ENCODE assay signal across 21 cellular contexts in the genomic region with DNA sequence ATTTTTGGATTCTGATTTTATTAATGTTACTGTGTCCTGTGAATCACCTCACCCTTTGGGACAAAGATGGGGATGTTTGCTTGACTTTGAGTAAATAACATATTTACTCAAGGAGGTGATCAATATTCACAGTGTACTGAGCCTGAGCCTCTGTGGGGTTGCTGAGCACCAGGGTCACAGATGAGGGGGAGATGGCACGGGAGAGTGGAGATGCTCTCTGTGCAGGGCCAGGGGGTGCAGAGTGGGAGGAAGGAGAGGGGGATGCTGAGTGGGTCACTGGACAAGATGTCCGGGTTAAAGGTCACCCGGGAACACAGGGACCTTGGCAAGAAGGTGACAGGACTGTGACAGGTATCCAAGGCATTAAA. TPM values are rescaled to one million over a fixed set of nuclear protein-coding genes. Genes with fewer than 3 reads are reported as not detected.
DNase-seq lines count a peak whose midpoint lies in the region; ATAC-seq and TF ChIP-seq lines count a peak whose summit lies in the region.
"Had no signal": no experiment of that assay in that cellular context is flagged by ENCODE, and none has a peak within 500 bp of the region (broad histone marks: within the 10 kb centered on the region; RNA-seq: fewer than 3 reads in every experiment).

No MANE protein-coding gene starts in this region.

- no peak overlapping the region for H4K91ac ChIP-seq in IMR-90 (ENCODE audit: insufficient read depth, low read depth, low read length)

- no peak overlapping the region for H3K27ac Mint-ChIP-seq in CD4-positive, CD25-positive, alpha-beta regulatory T cell
- H3K27ac Mint-ChIP-seq in dendritic cell treated with granulocyte-macrophage colony-stimulating factor and Interleukin-4, amounts not matched to agents 40 ng/mL and 50 ng/mL, for 4 days = peak overlapping the region; percentile 14
- no peak overlapping the region for H3K27ac Mint-ChIP-seq in neural progenitor cell
- H3K27ac Mint-ChIP-seq in activated T-helper 2 cell treated with anti-CD3 and anti-CD28 coated beads, Interferon-gamma antibody, Interleukin-2, Interleukin-4, amounts not matched to agents 10 μg/mL and 5 μg/mL and 100 μg/mL, durations not matched to agents 14 hours and 24 hours and 36 hours = no peak overlapping the region
- H3K27ac Mint-ChIP-seq: T-helper 1 cell treated with Interleukin-12 subunit alpha and Interleukin-12 subunit beta and Interleukin-4 antibody, amounts not matched to agents 30 μg/mL and 1 μg/mL, for 36 hours had no signal

- no peak overlapping the region for H2BK5ac ChIP-seq in IMR-90 (ENCODE audit: low read depth, low read length, poor library complexity, severe bottlenecking)

- no peak for ATAC-seq in CD4-positive, CD25-positive, alpha-beta regulatory T cell (ENCODE audit: low read depth in 2 of 2)
- ATAC-seq in IMR-90 (ENCODE audit: low read depth) = no peak
- ATAC-seq in GM18511 (IDR thresholded peaks at IDR 0.05; ENCODE audit: unreplicated experiment) = no peak
- ATAC-seq: esophagus mucosa had no signal

- no peak overlapping the region for H3K27ac ChIP-seq in CD4-positive, CD25-positive, alpha-beta regulatory T cell (ENCODE audit: insufficient read depth, low read length, poor library complexity, severe bottlenecking)
- H3K27ac ChIP-seq in IMR-90 (ENCODE audit: insufficient read depth, low read length) (no peak overlapping the region), neural progenitor cell (no peak overlapping the region)
- H3K27ac ChIP-seq: tibial nerve had no signal

- H2AFZ ChIP-seq in IMR-90 (replicated peaks; ENCODE audit: low read length, poor library complexity) (no peak overlapping the region), neural progenitor cell (replicated peaks) (no peak overlapping the region)

- H3K4me3 Mint-ChIP-seq in CD4-positive, CD25-positive, alpha-beta regulatory T cell = peak overlapping the region in 3 of 4 donors; percentile 17 to 25 (median 19)
- H3K4me3 Mint-ChIP-seq in dendritic cell treated with granulocyte-macrophage colony-stimulating factor and Interleukin-4, amounts not matched to agents 40 ng/mL and 50 ng/mL, for 4 days = no peak overlapping the region
- H3K4me3 Mint-ChIP-seq in neural progenitor cell = peak overlapping the region; percentile 55
- no peak overlapping the region for H3K4me3 Mint-ChIP-seq in activated T-helper 2 cell treated with anti-CD3 and anti-CD28 coated beads, Interferon-gamma antibody, Interleukin-2, Interleukin-4, amounts not matched to agents 10 μg/mL and 5 μg/mL and 100 μg/mL, durations not matched to agents 14 hours and 24 hours and 36 hours (ENCODE audit: low read depth)
- H3K4me3 Mint-ChIP-seq: B cell; T-helper 1 cell treated with Interleukin-12 subunit alpha and Interleukin-12 subunit beta and Interleukin-4 antibody, amounts not matched to agents 30 μg/mL and 1 μg/mL, for 36 hours had no signal

- dilution Hi-C loops in IMR-90 (cut with HindIII; ENCODE audit: low sequenced_read_pairs, unreplicated experiment) = no loop called here

- H3K4me2 ChIP-seq in IMR-90 (ENCODE audit: low read depth, low read length) (peak overlapping the region; percentile 18; the same call in 1 of the 2 replicates), neural progenitor cell (no peak overlapping the region)

- no peak overlapping the region for H2AK5ac ChIP-seq in IMR-90 (ENCODE audit: low read depth, low read length)

- peaks cover 27 to 79% of the 10 kb centered on the region in 2 experiments for H3K79me1 ChIP-seq in IMR-90 (ENCODE audit: low read depth in 1 of 2, low read length in 2 of 2)

- in situ Hi-C loops in IMR-90 (cut with MboI; ENCODE audit: low sequenced_read_pairs) = no loop called here
- in situ Hi-C loops in KBM-7 (cut with MboI; ENCODE audit: low pct_unique_long_range_greater_than_20kb, low sequenced_read_pairs) = no loop called here

- no peak for TF ChIP-seq RAD21 in IMR-90 (IDR thresholded peaks at IDR 0.05; ENCODE audit: low read length)

- H3K27me3 Mint-ChIP-seq in CD4-positive, CD25-positive, alpha-beta regulatory T cell = peaks cover 10% of the 10 kb centered on the region
- no peaks in the 10 kb centered on the region for H3K27me3 Mint-ChIP-seq in dendritic cell treated with granulocyte-macrophage colony-stimulating factor and Interleukin-4, amounts not matched to agents 40 ng/mL and 50 ng/mL, for 4 days
- H3K27me3 Mint-ChIP-seq in neural progenitor cell (ENCODE audit: insufficient read depth, low read depth) = peaks cover 5% of the 10 kb centered on the region
- H3K27me3 Mint-ChIP-seq in activated T-helper 2 cell treated with anti-CD3 and anti-CD28 coated beads, Interferon-gamma antibody, Interleukin-2, Interleukin-4, amounts not matched to agents 10 μg/mL and 5 μg/mL and 100 μg/mL, durations not matched to agents 14 hours and 24 hours and 36 hours (ENCODE audit: low read depth) = no peaks in the 10 kb centered on the region
- H3K27me3 Mint-ChIP-seq: B cell, naive B cell had no signal

- intact Hi-C loops in IMR-90 (cut with micrococcal nuclease) = loop anchor here (5.0 kb wide), 1 partner anchor 202 kb away; a partner anchor contains a TSS
- intact Hi-C loops in dendritic cell treated with granulocyte-macrophage colony-stimulating factor and Interleukin-4, amounts not matched to agents 40 ng/mL and 50 ng/mL, for 4 days (cut with micrococcal nuclease) = no loop called here
- intact Hi-C loops in activated T-helper 2 cell treated with anti-CD3 and anti-CD28 coated beads, Interferon-gamma antibody, Interleukin-2, Interleukin-4, amounts not matched to agents 10 μg/mL and 5 μg/mL and 100 μg/mL, durations not matched to agents 14 hours and 24 hours and 36 hours (cut with micrococcal nuclease) = loop anchor here (5.0 to 10.0 kb wide), 3 partner anchors 33 to 270 kb away; a partner anchor contains a TSS

- H3K4me3 ChIP-seq in CD4-positive, CD25-positive, alpha-beta regulatory T cell (ENCODE audit: low read depth, low read length) = no peak overlapping the region
- H3K4me3 ChIP-seq in IMR-90 (ENCODE audit: insufficient read depth, low read depth, low read length) = no peak overlapping the region
- no peak overlapping the region for H3K4me3 ChIP-seq in neural progenitor cell

- H3K23ac ChIP-seq in IMR-90 (ENCODE audit: low read depth, low read length) = no peak overlapping the region

- H3K4ac ChIP-seq in IMR-90 (ENCODE audit: low read depth, low read length) = no peak overlapping the region

- TF ChIP-seq POLR2A in IMR-90 (IDR thresholded peaks at IDR 0.05; ENCODE audit: low read depth, low read length) = no peak; the same call in 1 of the 2 replicates

- H3K18ac ChIP-seq in IMR-90 (ENCODE audit: low read depth, low read length) = no peak overlapping the region

- H4K8ac ChIP-seq in IMR-90 (ENCODE audit: low read depth in 2 of 2, low read length in 2 of 2) = no peak overlapping the region

- no peak overlapping the region for H2BK120ac ChIP-seq in IMR-90 (ENCODE audit: low read depth, low read length)

- no peaks in the 10 kb centered on the region for H3K9me3 ChIP-seq in CD4-positive, CD25-positive, alpha-beta regulatory T cell (ENCODE audit: control insufficient read depth in 2 of 2, low read length in 2 of 2)
- H3K9me3 ChIP-seq in IMR-90 (ENCODE audit: control insufficient read depth, insufficient read depth, low read length) (no peaks in the 10 kb centered on the region), neural progenitor cell (ENCODE audit: low read depth) (no peaks in the 10 kb centered on the region)
- H3K9me3 ChIP-seq: tibial nerve had no signal

- TF ChIP-seq CTCF in IMR-90 (conservative IDR thresholded peaks at IDR 0.05; ENCODE audit: low read depth, low read length) = no peak
- no peak for TF ChIP-seq CTCF in neural progenitor cell (IDR thresholded peaks at IDR 0.05)

- 80% methylated on average over 1 of the region's 3 CpGs; no CpG with 5 or more reads in 1 of the 2 experiments for WGBS in IMR-90 (ENCODE audit: extremely low coverage in 2 of 2, insufficient read length in 1 of 2), 2 experiments

- no peak overlapping the region for H2BK20ac ChIP-seq in IMR-90 (ENCODE audit: low read depth, low read length)

- no peak overlapping the region for H2BK15ac ChIP-seq in IMR-90 (ENCODE audit: low read depth, low read length)

- H3K4me1 Mint-ChIP-seq in CD4-positive, CD25-positive, alpha-beta regulatory T cell = peaks cover 8 to 55% (median 32%) of the 10 kb centered on the region in 4 donors
- peaks cover 85% of the 10 kb centered on the region for H3K4me1 Mint-ChIP-seq in dendritic cell treated with granulocyte-macrophage colony-stimulating factor and Interleukin-4, amounts not matched to agents 40 ng/mL and 50 ng/mL, for 4 days (ENCODE audit: low read depth)
- H3K4me1 Mint-ChIP-seq in neural progenitor cell = peaks cover 27% of the 10 kb centered on the region
- H3K4me1 Mint-ChIP-seq in activated T-helper 2 cell treated with anti-CD3 and anti-CD28 coated beads, Interferon-gamma antibody, Interleukin-2, Interleukin-4, amounts not matched to agents 10 μg/mL and 5 μg/mL and 100 μg/mL, durations not matched to agents 14 hours and 24 hours and 36 hours (ENCODE audit: low read depth) = peaks cover 35% of the 10 kb centered on the region

- peaks cover 8% of the 10 kb centered on the region for H3F3A ChIP-seq in neural progenitor cell (ENCODE audit: low read depth)

- CTCF ChIA-PET in IMR-90 (lab: Yijun Ruan, JAX) = no interaction called here

- H3K9me1 ChIP-seq in IMR-90 (ENCODE audit: insufficient read depth, low read length) = peaks cover 33% of the 10 kb centered on the region

- H3K4me1 ChIP-seq in CD4-positive, CD25-positive, alpha-beta regulatory T cell (ENCODE audit: control insufficient read depth, insufficient read depth, low read length, poor library complexity, severe bottlenecking) = peaks cover 25% of the 10 kb centered on the region
- peaks cover 26% of the 10 kb centered on the region for H3K4me1 ChIP-seq in IMR-90 (ENCODE audit: control insufficient read depth, insufficient read depth, low read length)
- H3K4me1 ChIP-seq in neural progenitor cell = peaks cover 14% of the 10 kb centered on the region

- H3K27me3 ChIP-seq in CD4-positive, CD25-positive, alpha-beta regulatory T cell (ENCODE audit: control insufficient read depth, insufficient read depth, low read length) = no peaks in the 10 kb centered on the region
- H3K27me3 ChIP-seq in IMR-90 (ENCODE audit: control insufficient read depth, insufficient read depth, low read length) (no peaks in the 10 kb centered on the region), neural progenitor cell (no peaks in the 10 kb centered on the region)
- H3K27me3 ChIP-seq: tibial nerve had no signal

- H3K36me3 ChIP-seq in CD4-positive, CD25-positive, alpha-beta regulatory T cell (ENCODE audit: control insufficient read depth, insufficient read depth, low read length) = peaks cover 60% of the 10 kb centered on the region
- H3K36me3 ChIP-seq in IMR-90 (ENCODE audit: control insufficient read depth, insufficient read depth, low read length) (peaks cover 67% of the 10 kb centered on the region), neural progenitor cell (no peaks in the 10 kb centered on the region)

- H3K9me3 Mint-ChIP-seq in CD4-positive, CD25-positive, alpha-beta regulatory T cell = peaks cover 0 to 3% (median 0%) of the 10 kb centered on the region in 7 donors
- H3K9me3 Mint-ChIP-seq in dendritic cell treated with granulocyte-macrophage colony-stimulating factor and Interleukin-4, amounts not matched to agents 40 ng/mL and 50 ng/mL, for 4 days = no peaks in the 10 kb centered on the region
- peaks cover 6% of the 10 kb centered on the region for H3K9me3 Mint-ChIP-seq in neural progenitor cell
- no peaks in the 10 kb centered on the region for H3K9me3 Mint-ChIP-seq in activated T-helper 2 cell treated with anti-CD3 and anti-CD28 coated beads, Interferon-gamma antibody, Interleukin-2, Interleukin-4, amounts not matched to agents 10 μg/mL and 5 μg/mL and 100 μg/mL, durations not matched to agents 14 hours and 24 hours and 36 hours
- H3K9me3 Mint-ChIP-seq: naive B cell; T-helper 1 cell treated with Interleukin-12 subunit alpha and Interleukin-12 subunit beta and Interleukin-4 antibody, amounts not matched to agents 30 μg/mL and 1 μg/mL, for 36 hours had no signal

- peaks cover 21% of the 10 kb centered on the region for H3K79me2 ChIP-seq in neural progenitor cell (ENCODE audit: low read depth)

- no peak overlapping the region for H3K56ac ChIP-seq in IMR-90 (ENCODE audit: extremely low read depth, insufficient read depth, low read length)

- no TSS peak for BruUV-seq in IMR-90 (replicated peaks; lab: Mats Ljungman, UMichigan)

- POLR2A ChIA-PET in IMR-90 (lab: Charles Lee; ENCODE audit: unreplicated experiment) = no interaction called here

- H4K5ac ChIP-seq in IMR-90 (ENCODE audit: low read depth, low read length) = no peak overlapping the region

- no peak overlapping the region for H3K9ac ChIP-seq in IMR-90 (ENCODE audit: low read depth, low read length)
- H3K9ac ChIP-seq in neural progenitor cell = no peak overlapping the region

- no peak overlapping the region for H2AK9ac ChIP-seq in IMR-90 (replicated peaks; ENCODE audit: low read depth, low read length, poor library complexity)

- DNase-seq in CD4-positive, CD25-positive, alpha-beta regulatory T cell = no peak
- DNase-seq in IMR-90 (no peak), neural progenitor cell (ENCODE audit: low spot score) (no peak), KBM-7 (no peak)
- DNase-seq in activated T-helper 2 cell treated with anti-CD3 and anti-CD28 coated beads, Interferon-gamma antibody, Interleukin-2, Interleukin-4, amounts not matched to agents 10 μg/mL and 5 μg/mL and 100 μg/mL, durations not matched to agents 14 hours and 24 hours and 36 hours (ENCODE audit: low spot score) = no peak
- DNase-seq in stimulated activated CD4-positive, alpha-beta T cell treated with anti-CD3 and anti-CD28 coated beads, Interleukin-2, amount 100 ng/mL, for 24 hours = no peak
- DNase-seq: activated CD4-positive, alpha-beta T cell treated with anti-CD3 and anti-CD28 coated beads for 1 hour; cortex of kidney; GOT3; naive B cell; NCI-H1048; NCI-H2171; retina; stimulated activated CD4-positive, alpha-beta T cell treated with anti-CD3 and anti-CD28 coated beads, Interleukin-1b, Interleukin-23, amount 100 ng/mL, for 48 hours; stimulated activated CD8-positive, alpha-beta memory T cell treated with anti-CD3 and anti-CD28 coated beads, Interleukin-4, amount 100 ng/mL, for 48 hours had no signal

- peaks cover 36% of the 10 kb centered on the region for H3K36me3 Mint-ChIP-seq in CD4-positive, CD25-positive, alpha-beta regulatory T cell
- H3K36me3 Mint-ChIP-seq in dendritic cell treated with granulocyte-macrophage colony-stimulating factor and Interleukin-4, amounts not matched to agents 40 ng/mL and 50 ng/mL, for 4 days (ENCODE audit: low read depth) = peaks cover 92% of the 10 kb centered on the region
- H3K36me3 Mint-ChIP-seq in neural progenitor cell = peaks cover 36% of the 10 kb centered on the region
- H3K36me3 Mint-ChIP-seq in activated T-helper 2 cell treated with anti-CD3 and anti-CD28 coated beads, Interferon-gamma antibody, Interleukin-2, Interleukin-4, amounts not matched to agents 10 μg/mL and 5 μg/mL and 100 μg/mL, durations not matched to agents 14 hours and 24 hours and 36 hours (ENCODE audit: low read depth) = peaks cover 77% of the 10 kb centered on the region

- no peak overlapping the region for H3K14ac ChIP-seq in IMR-90 (replicated peaks; ENCODE audit: low read depth, low read length)

- peaks cover 85% of the 10 kb centered on the region for H4K20me1 ChIP-seq in IMR-90 (ENCODE audit: insufficient read depth, low read length)
- peaks cover 30% of the 10 kb centered on the region for H4K20me1 ChIP-seq in neural progenitor cell (ENCODE audit: low read depth)

RNA-seq across cellular contexts. Expression of a gene that starts 4.0 kb away (rescaled TPM):
- total RNA-seq in CD4-positive, CD25-positive, alpha-beta regulatory T cell = 615 TPM
- 100 to 1,000 TPM; 219 to 283 (median 237) TPM for polyA plus RNA-seq in CD4-positive, CD25-positive, alpha-beta regulatory T cell
- total RNA-seq in IMR-90 (2012; rRNA removed) (168 and 184 TPM in 2 replicates), neural progenitor cell (ENCODE audit: low replicate concordance) (27.6 and 55.0 TPM in 2 replicates)
- polyA plus RNA-seq in IMR-90 (2012; rRNA removed) = 152 and 201 TPM in 2 replicates
- polyA plus RNA-seq in IMR-90 (2012; cell fraction: cytosol; rRNA removed) = 153 and 219 TPM in 2 replicates
- polyA plus RNA-seq in IMR-90 (2012; cell fraction: nucleus; rRNA removed; ENCODE audit: low replicate concordance) = 377 and 407 TPM in 2 replicates
- total RNA-seq in activated T-helper 2 cell treated with anti-CD3 and anti-CD28 coated beads, Interferon-gamma antibody, Interleukin-2, Interleukin-4, amounts not matched to agents 10 μg/mL and 5 μg/mL and 100 μg/mL, durations not matched to agents 14 hours and 24 hours and 36 hours = 194 TPM in 2 replicates

RNA-seq across cellular contexts. Expression of a gene that starts 18.1 kb away (rescaled TPM):
- 134 TPM for total RNA-seq in CD4-positive, CD25-positive, alpha-beta regulatory T cell
- polyA plus RNA-seq in CD4-positive, CD25-positive, alpha-beta regulatory T cell = 10 to 100 TPM; 11.9 to 18.0 (median 13.8) TPM
- total RNA-seq in IMR-90 (2012; rRNA removed) (53.9 and 73.7 TPM in 2 replicates), neural progenitor cell (ENCODE audit: low replicate concordance) (32.1 and 52.9 TPM in 2 replicates)
- 155 and 164 TPM in 2 replicates for polyA plus RNA-seq in IMR-90 (2012; rRNA removed)
- 148 and 266 TPM in 2 replicates for polyA plus RNA-seq in IMR-90 (2012; cell fraction: cytosol; rRNA removed)
- polyA plus RNA-seq in IMR-90 (2012; cell fraction: nucleus; rRNA removed; ENCODE audit: low replicate concordance) = 388 and 999 TPM in 2 replicates
- total RNA-seq in activated T-helper 2 cell treated with anti-CD3 and anti-CD28 coated beads, Interferon-gamma antibody, Interleukin-2, Interleukin-4, amounts not matched to agents 10 μg/mL and 5 μg/mL and 100 μg/mL, durations not matched to agents 14 hours and 24 hours and 36 hours = 135 and 139 TPM in 2 replicates

RNA-seq across cellular contexts. Expression of a gene that starts 30.9 kb away (rescaled TPM):
- 2.8 TPM for total RNA-seq in CD4-positive, CD25-positive, alpha-beta regulatory T cell
- polyA plus RNA-seq in CD4-positive, CD25-positive, alpha-beta regulatory T cell = 1 to 10 TPM in 2 of 4 donors, under 1 TPM in 2; 0.48 to 4.3 (median 1.3) TPM
- total RNA-seq in IMR-90 (2012; rRNA removed) (not detected in 2 replicates), neural progenitor cell (ENCODE audit: low replicate concordance) (0.81 TPM in 1 of 2 replicates, not detected in the other)
- 0.72 and 1.9 TPM in 2 replicates for polyA plus RNA-seq in IMR-90 (2012; rRNA removed)
- polyA plus RNA-seq in IMR-90 (2012; cell fraction: cytosol; rRNA removed) = 1.3 and 3.2 TPM in 2 replicates
- 2.3 and 12.6 TPM in 2 replicates for polyA plus RNA-seq in IMR-90 (2012; cell fraction: nucleus; rRNA removed; ENCODE audit: low replicate concordance)
- total RNA-seq in activated T-helper 2 cell treated with anti-CD3 and anti-CD28 coated beads, Interferon-gamma antibody, Interleukin-2, Interleukin-4, amounts not matched to agents 10 μg/mL and 5 μg/mL and 100 μg/mL, durations not matched to agents 14 hours and 24 hours and 36 hours = 0.62 and 3.2 TPM in 2 replicates

RNA-seq across cellular contexts. Expression of a gene that starts 33.9 kb away (rescaled TPM):
- total RNA-seq in CD4-positive, CD25-positive, alpha-beta regulatory T cell = 46.4 TPM
- 10 to 100 TPM; 10.2 to 18.5 (median 17.2) TPM for polyA plus RNA-seq in CD4-positive, CD25-positive, alpha-beta regulatory T cell
- total RNA-seq in IMR-90 (2012; rRNA removed) (6.6 and 7.2 TPM in 2 replicates), neural progenitor cell (ENCODE audit: low replicate concordance) (68.5 and 73.5 TPM in 2 replicates)
- polyA plus RNA-seq in IMR-90 (2012; rRNA removed) = 20.3 and 24.7 TPM in 2 replicates
- 9.9 and 11.2 TPM in 2 replicates for polyA plus RNA-seq in IMR-90 (2012; cell fraction: cytosol; rRNA removed)
- polyA plus RNA-seq in IMR-90 (2012; cell fraction: nucleus; rRNA removed; ENCODE audit: low replicate concordance) = 140 and 168 TPM in 2 replicates
- total RNA-seq in activated T-helper 2 cell treated with anti-CD3 and anti-CD28 coated beads, Interferon-gamma antibody, Interleukin-2, Interleukin-4, amounts not matched to agents 10 μg/mL and 5 μg/mL and 100 μg/mL, durations not matched to agents 14 hours and 24 hours and 36 hours = 24.4 and 30.1 TPM in 2 replicates

Comparison
In these comparisons a context has a peak if more than half of its experiments do, and no peak if none do; other contexts are left out.
1. H3K4me3 Mint-ChIP-seq: peak in CD4-positive, CD25-positive, alpha-beta regulatory T cell (3 of 4) and neural progenitor cell (single experiment); none in dendritic cell treated with granulocyte-macrophage colony-stimulating factor and Interleukin-4, amounts not matched to agents 40 ng/mL and 50 ng/mL, for 4 days (single experiment) and activated T-helper 2 cell treated with anti-CD3 and anti-CD28 coated beads, Interferon-gamma antibody, Interleukin-2, Interleukin-4, amounts not matched to agents 10 μg/mL and 5 μg/mL and 100 μg/mL, durations not matched to agents 14 hours and 24 hours and 36 hours (single experiment).